27 cellular contexts compared by ENCODE assay signal in genomic region chr6:54533567-54533966, GRCh38.
"Had no signal": no experiment of that assay in that cellular context is flagged by ENCODE, and none has a peak within 500 bp of the region (broad histone marks: within the 10 kb centered on the region; RNA-seq: fewer than 3 reads in every experiment).

No MANE protein-coding gene starts in this region.

- H3K27me3 ChIP-seq: brain microvascular endothelial cell had no signal

- H3K4me3 Mint-ChIP-seq: activated CD4-positive, alpha-beta memory T cell treated with anti-CD3 and anti-CD28 coated beads, Interleukin-2, amount 10 ng/mL, durations not matched to agents 7 days and 5 days; activated CD4-positive, alpha-beta T cell treated with anti-CD3 and anti-CD28 coated beads, Interleukin-2, amount 10 ng/mL, durations not matched to agents 7 days and 5 days; activated naive CD4-positive, alpha-beta T cell treated with anti-CD3 and anti-CD28 coated beads, Interleukin-2, amount 10 ng/mL, durations not matched to agents 7 days and 5 days; activated naive CD8-positive, alpha-beta T cell; activated T-cell treated with anti-CD3 and anti-CD28 coated beads, Interleukin-2, amount 50 U/mL, for 24 hours; activated T-cell treated with anti-CD3 and anti-CD28 coated beads, Interleukin-2, amount 50 U/mL, for 72 hours; T-cell; T-helper 1 cell treated with Interleukin-12 subunit alpha and Interleukin-12 subunit beta and Interleukin-4 antibody, amounts not matched to agents 30 μg/mL and 1 μg/mL, for 36 hours; T-helper 2 cell treated with Interferon-gamma antibody and Interleukin-4, amounts not matched to agents 5 μg/mL and 100 μg/mL, for 36 hours had no signal

- H3K27ac Mint-ChIP-seq: activated CD4-positive, alpha-beta memory T cell treated with anti-CD3 and anti-CD28 coated beads, Interleukin-2, amount 10 ng/mL, durations not matched to agents 7 days and 5 days; activated CD4-positive, alpha-beta T cell treated with anti-CD3 and anti-CD28 coated beads, Interleukin-2, amount 10 ng/mL, durations not matched to agents 7 days and 5 days; activated naive CD4-positive, alpha-beta T cell treated with anti-CD3 and anti-CD28 coated beads, Interleukin-2, amount 10 ng/mL, durations not matched to agents 7 days and 5 days; activated naive CD8-positive, alpha-beta T cell; activated T-cell treated with anti-CD3 and anti-CD28 coated beads, Interleukin-2, amount 50 U/mL, for 24 hours; activated T-cell treated with anti-CD3 and anti-CD28 coated beads, Interleukin-2, amount 50 U/mL, for 72 hours; T-cell; T-helper 1 cell treated with Interleukin-12 subunit alpha and Interleukin-12 subunit beta and Interleukin-4 antibody, amounts not matched to agents 30 μg/mL and 1 μg/mL, for 36 hours; T-helper 2 cell treated with Interferon-gamma antibody and Interleukin-4, amounts not matched to agents 5 μg/mL and 100 μg/mL, for 36 hours had no signal

- ATAC-seq: activated T-cell treated with anti-CD3 and anti-CD28 coated beads, Interleukin-2, amount 50 U/mL, for 72 hours; esophagus mucosa; T-cell had no signal

- H3K4me1 Mint-ChIP-seq: activated CD4-positive, alpha-beta memory T cell treated with anti-CD3 and anti-CD28 coated beads, Interleukin-2, amount 10 ng/mL, durations not matched to agents 7 days and 5 days; activated CD4-positive, alpha-beta T cell treated with anti-CD3 and anti-CD28 coated beads, Interleukin-2, amount 10 ng/mL, durations not matched to agents 7 days and 5 days; activated naive CD4-positive, alpha-beta T cell treated with anti-CD3 and anti-CD28 coated beads, Interleukin-2, amount 10 ng/mL, durations not matched to agents 7 days and 5 days; T-cell had no signal

- H3K27ac ChIP-seq: brain microvascular endothelial cell had no signal

- H3K36me3 ChIP-seq: brain microvascular endothelial cell had no signal

- H3K9me3 Mint-ChIP-seq: activated CD4-positive, alpha-beta memory T cell treated with anti-CD3 and anti-CD28 coated beads, Interleukin-2, amount 10 ng/mL, durations not matched to agents 7 days and 5 days; activated CD4-positive, alpha-beta T cell treated with anti-CD3 and anti-CD28 coated beads, Interleukin-2, amount 10 ng/mL, durations not matched to agents 7 days and 5 days; activated T-cell treated with anti-CD3 and anti-CD28 coated beads, Interleukin-2, amount 50 U/mL, for 24 hours; T-helper 1 cell treated with Interleukin-12 subunit alpha and Interleukin-12 subunit beta and Interleukin-4 antibody, amounts not matched to agents 30 μg/mL and 1 μg/mL, for 36 hours had no signal

- H3K36me3 Mint-ChIP-seq: activated naive CD4-positive, alpha-beta T cell treated with anti-CD3 and anti-CD28 coated beads, Interleukin-2, amount 10 ng/mL, durations not matched to agents 7 days and 5 days; activated naive CD8-positive, alpha-beta T cell; T-cell had no signal

- DNase-seq: activated CD4-positive, alpha-beta memory T cell treated with anti-CD3 and anti-CD28 coated beads, Interleukin-2, amount 10 ng/mL, durations not matched to agents 7 days and 5 days; activated CD4-positive, alpha-beta T cell treated with anti-CD3 and anti-CD28 coated beads for 1 hour; activated CD4-positive, alpha-beta T cell treated with anti-CD3 and anti-CD28 coated beads for 4 hours; activated CD4-positive, alpha-beta T cell treated with anti-CD3 and anti-CD28 coated beads, Interleukin-2, amount 10 ng/mL, durations not matched to agents 7 days and 5 days; activated CD4-positive, alpha-beta T cell treated with anti-CD3 and anti-CD28 coated beads, Interleukin-2, amount 50 U/mL, for 4 hours; activated CD8-positive, alpha-beta memory T cell treated with anti-CD3 and anti-CD28 coated beads, Interleukin-2, amount 50 U/mL, for 48 hours; activated gamma-delta T cell; activated naive CD4-positive, alpha-beta T cell; activated naive CD4-positive, alpha-beta T cell treated with anti-CD3 and anti-CD28 coated beads, Interleukin-2, amount 10 ng/mL, durations not matched to agents 7 days and 5 days; activated T-cell treated with anti-CD3 and anti-CD28 coated beads for 4 hours; activated T-cell treated with anti-CD3 and anti-CD28 coated beads, Interleukin-2, amount 50 U/mL, for 24 hours; activated T-cell treated with anti-CD3 and anti-CD28 coated beads, Interleukin-2, amount 50 U/mL, for 72 hours; amniotic stem cell; anterior cingulate cortex; brain microvascular endothelial cell; cortex of kidney; dermis blood vessel endothelial cell; effector CD8-positive, alpha-beta T cell; foreskin fibroblast; glutamatergic neuron; SW 1271; T-cell; T1000 had no signal

- H3K27me3 Mint-ChIP-seq: activated CD4-positive, alpha-beta memory T cell treated with anti-CD3 and anti-CD28 coated beads, Interleukin-2, amount 10 ng/mL, durations not matched to agents 7 days and 5 days; activated CD4-positive, alpha-beta T cell treated with anti-CD3 and anti-CD28 coated beads, Interleukin-2, amount 10 ng/mL, durations not matched to agents 7 days and 5 days; activated naive CD4-positive, alpha-beta T cell treated with anti-CD3 and anti-CD28 coated beads, Interleukin-2, amount 10 ng/mL, durations not matched to agents 7 days and 5 days; activated naive CD8-positive, alpha-beta T cell; activated T-cell treated with anti-CD3 and anti-CD28 coated beads, Interleukin-2, amount 50 U/mL, for 24 hours; T-cell had no signal
